1 cellular context compared by ENCODE assay signal in the genomic region with DNA sequence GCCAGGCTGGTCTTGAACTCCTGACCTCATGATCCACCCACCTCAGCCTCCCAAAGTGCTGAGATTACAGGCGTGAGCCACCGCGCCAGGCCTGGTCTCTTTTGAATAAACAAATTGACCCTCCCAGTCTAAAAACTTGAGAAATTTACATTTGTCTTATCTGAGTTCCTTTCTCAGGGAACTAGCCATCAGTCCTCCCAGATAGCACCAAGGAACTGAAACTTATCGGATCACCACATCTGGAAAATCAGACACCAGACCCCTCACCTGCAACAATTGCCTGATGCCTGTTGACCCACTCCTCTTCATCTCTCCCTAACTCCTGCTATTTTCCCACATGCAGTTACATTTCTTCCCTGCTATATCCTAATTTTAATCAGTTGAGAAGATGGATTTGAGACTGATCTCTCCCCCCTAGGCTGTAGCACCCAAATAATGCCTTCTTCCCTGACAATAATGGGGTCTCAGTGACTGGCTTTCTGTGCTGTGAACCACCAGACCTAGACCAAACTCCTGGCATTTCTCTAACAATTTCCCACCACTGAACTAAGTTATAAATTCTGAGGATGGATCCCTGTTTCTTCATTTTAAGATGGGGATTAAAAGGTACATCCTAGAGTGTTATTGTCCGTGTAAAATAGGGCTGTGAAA.
TF ChIP-seq lines count a peak whose summit lies in the region.

No MANE protein-coding gene starts in this region.

TF ChIP-seq in GM12878, 131 proteins besides CTCF, POLR2A, EP300 and RAD21:
- TF ChIP-seq YY1 (IDR thresholded peaks at IDR 0.05; ENCODE audit: low read depth, low read length): no peak
- TF ChIP-seq HDAC2 (IDR thresholded peaks at IDR 0.05): no peak
- TF ChIP-seq STAT1 (conservative IDR thresholded peaks at IDR 0.05): no peak
- TF ChIP-seq EED (IDR thresholded peaks at IDR 0.05; ENCODE audit: low read depth): no peak
- TF ChIP-seq ZBED1 (IDR thresholded peaks at IDR 0.05; ENCODE audit: borderline replicate concordance): no peak
- TF ChIP-seq, protein P1, sequence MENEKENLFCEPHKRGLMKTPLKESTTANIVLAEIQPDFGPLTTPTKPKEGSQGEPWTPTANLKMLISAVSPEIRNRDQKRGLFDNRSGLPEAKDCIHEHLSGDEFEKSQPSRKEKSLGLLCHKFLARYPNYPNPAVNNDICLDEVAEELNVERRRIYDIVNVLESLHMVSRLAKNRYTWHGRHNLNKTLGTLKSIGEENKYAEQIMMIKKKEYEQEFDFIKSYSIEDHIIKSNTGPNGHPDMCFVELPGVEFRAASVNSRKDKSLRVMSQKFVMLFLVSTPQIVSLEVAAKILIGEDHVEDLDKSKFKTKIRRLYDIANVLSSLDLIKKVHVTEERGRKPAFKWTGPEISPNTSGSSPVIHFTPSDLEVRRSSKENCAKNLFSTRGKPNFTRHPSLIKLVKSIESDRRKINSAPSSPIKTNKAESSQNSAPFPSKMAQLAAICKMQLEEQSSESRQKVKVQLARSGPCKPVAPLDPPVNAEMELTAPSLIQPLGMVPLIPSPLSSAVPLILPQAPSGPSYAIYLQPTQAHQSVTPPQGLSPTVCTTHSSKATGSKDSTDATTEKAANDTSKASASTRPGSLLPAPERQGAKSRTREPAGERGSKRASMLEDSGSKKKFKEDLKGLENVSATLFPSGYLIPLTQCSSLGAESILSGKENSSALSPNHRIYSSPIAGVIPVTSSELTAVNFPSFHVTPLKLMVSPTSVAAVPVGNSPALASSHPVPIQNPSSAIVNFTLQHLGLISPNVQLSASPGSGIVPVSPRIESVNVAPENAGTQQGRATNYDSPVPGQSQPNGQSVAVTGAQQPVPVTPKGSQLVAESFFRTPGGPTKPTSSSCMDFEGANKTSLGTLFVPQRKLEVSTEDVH (IDR thresholded peaks at IDR 0.05; ENCODE audit: low read depth, partially characterized antibody): no peak
- no peak for TF ChIP-seq TAF1 (IDR thresholded peaks at IDR 0.05; ENCODE audit: borderline replicate concordance, low read depth, low read length)
- no peak for TF ChIP-seq NFIC (IDR thresholded peaks at IDR 0.05; ENCODE audit: low read depth, low read length)
- TF ChIP-seq PML (IDR thresholded peaks at IDR 0.05; ENCODE audit: low read length): no peak
- no peak for TF ChIP-seq TCF12 (IDR thresholded peaks at IDR 0.05; ENCODE audit: low read depth, low read length)
- TF ChIP-seq SUPT20H (IDR thresholded peaks at IDR 0.05; ENCODE audit: borderline replicate concordance, control insufficient read depth, low read depth, low read length): no peak
- TF ChIP-seq CREM (IDR thresholded peaks at IDR 0.05; ENCODE audit: low read depth): no peak
- no peak for TF ChIP-seq ZNF622 (IDR thresholded peaks at IDR 0.05)
- no peak for TF ChIP-seq ZNF207 (IDR thresholded peaks at IDR 0.05; ENCODE audit: borderline replicate concordance)
- TF ChIP-seq, protein P2, sequence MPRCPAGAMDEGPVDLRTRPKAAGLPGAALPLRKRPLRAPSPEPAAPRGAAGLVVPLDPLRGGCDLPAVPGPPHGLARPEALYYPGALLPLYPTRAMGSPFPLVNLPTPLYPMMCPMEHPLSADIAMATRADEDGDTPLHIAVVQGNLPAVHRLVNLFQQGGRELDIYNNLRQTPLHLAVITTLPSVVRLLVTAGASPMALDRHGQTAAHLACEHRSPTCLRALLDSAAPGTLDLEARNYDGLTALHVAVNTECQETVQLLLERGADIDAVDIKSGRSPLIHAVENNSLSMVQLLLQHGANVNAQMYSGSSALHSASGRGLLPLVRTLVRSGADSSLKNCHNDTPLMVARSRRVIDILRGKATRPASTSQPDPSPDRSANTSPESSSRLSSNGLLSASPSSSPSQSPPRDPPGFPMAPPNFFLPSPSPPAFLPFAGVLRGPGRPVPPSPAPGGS (IDR thresholded peaks at IDR 0.05; ENCODE audit: borderline replicate concordance, insufficient read depth, low read depth, low read length, poor library complexity, severe bottlenecking): no peak
- TF ChIP-seq SP1 (IDR thresholded peaks at IDR 0.05; ENCODE audit: low read depth, low read length): no peak
- TF ChIP-seq BACH1 (IDR thresholded peaks at IDR 0.05; ENCODE audit: borderline replicate concordance): no peak
- no peak for TF ChIP-seq JUND (IDR thresholded peaks at IDR 0.05; ENCODE audit: low read depth, low read length)
- TF ChIP-seq, protein P3, sequence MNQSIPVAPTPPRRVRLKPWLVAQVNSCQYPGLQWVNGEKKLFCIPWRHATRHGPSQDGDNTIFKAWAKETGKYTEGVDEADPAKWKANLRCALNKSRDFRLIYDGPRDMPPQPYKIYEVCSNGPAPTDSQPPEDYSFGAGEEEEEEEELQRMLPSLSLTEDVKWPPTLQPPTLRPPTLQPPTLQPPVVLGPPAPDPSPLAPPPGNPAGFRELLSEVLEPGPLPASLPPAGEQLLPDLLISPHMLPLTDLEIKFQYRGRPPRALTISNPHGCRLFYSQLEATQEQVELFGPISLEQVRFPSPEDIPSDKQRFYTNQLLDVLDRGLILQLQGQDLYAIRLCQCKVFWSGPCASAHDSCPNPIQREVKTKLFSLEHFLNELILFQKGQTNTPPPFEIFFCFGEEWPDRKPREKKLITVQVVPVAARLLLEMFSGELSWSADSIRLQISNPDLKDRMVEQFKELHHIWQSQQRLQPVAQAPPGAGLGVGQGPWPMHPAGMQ (IDR thresholded peaks at IDR 0.05; ENCODE audit: borderline replicate concordance): no peak
- TF ChIP-seq RCOR1 (conservative IDR thresholded peaks at IDR 0.05; ENCODE audit: low read depth, low read length): no peak
